Comparison of ENCODE assay signal across 8 cellular contexts in genomic region chr20:51800769-51801219, GRCh38. TPM values are rescaled to one million over a fixed set of nuclear protein-coding genes. Genes with fewer than 3 reads are reported as not detected.
DNase-seq lines count a peak whose midpoint lies in the region; ATAC-seq, FAIRE-seq and TF ChIP-seq lines count a peak whose summit lies in the region.

No MANE protein-coding gene starts in this region.

- H3K4me1 ChIP-seq in NT2/D1 (ENCODE audit: insufficient read depth, insufficient read length) = peaks cover 4% of the 10 kb centered on the region

- H3K27ac Mint-ChIP-seq in osteocyte (ENCODE audit: unreplicated experiment) = peak overlapping the region; percentile 47

- H3K9me3 ChIP-seq in NT2/D1 (ENCODE audit: insufficient read depth, low read length) = no peaks in the 10 kb centered on the region

- peak overlapping the region; percentile 81 for H3K4me3 Mint-ChIP-seq in osteocyte (ENCODE audit: unreplicated experiment)

- peaks cover 7% of the 10 kb centered on the region for H3K36me3 ChIP-seq in NT2/D1 (ENCODE audit: insufficient read depth, insufficient read length, low read length)

- H3K27me3 Mint-ChIP-seq in osteocyte (ENCODE audit: unreplicated experiment) = peaks cover 18% of the 10 kb centered on the region

- H3K4me1 Mint-ChIP-seq in osteocyte (ENCODE audit: unreplicated experiment) = peaks cover 32% of the 10 kb centered on the region

- ATAC-seq in GM21423 (IDR thresholded peaks at IDR 0.05; ENCODE audit: unreplicated experiment) (no peak), HG03025 (IDR thresholded peaks at IDR 0.05; ENCODE audit: low FRiP score, unreplicated experiment) (no peak)

- DNase-seq in EH (ENCODE audit: low read depth) (peak; percentile 17), NT2/D1 (ENCODE audit: low read depth, low spot score) (no peak), erythroblast (lab: John Stamatoyannopoulos, UW) (peak; percentile 56 to 69), osteocyte (ENCODE audit: extremely low spot score, unreplicated experiment) (no peak), NCI-H2227 treated with DMSO at 0.1 percent for 48 hours (lab: John Stamatoyannopoulos, UW) (no peak), D721Med (ENCODE audit: insufficient read length, low spot score) (no peak)

- H3K9ac ChIP-seq in NT2/D1 (ENCODE audit: insufficient read length, low read depth) = peak overlapping the region; percentile 99

- TF ChIP-seq CTCF in osteocyte (IDR thresholded peaks at IDR 0.05) (no peak), D721Med (IDR thresholded peaks at IDR 0.05; ENCODE audit: insufficient read depth, missing control alignments) (no peak)

- H3K9me3 Mint-ChIP-seq in osteocyte (ENCODE audit: unreplicated experiment) = no peaks in the 10 kb centered on the region

- H3K27me3 ChIP-seq in NT2/D1 (ENCODE audit: insufficient read depth, insufficient read length) = no peaks in the 10 kb centered on the region

- FAIRE-seq in D721Med (lab: Jason Lieb, UNC) = no peak

- no peaks in the 10 kb centered on the region for H3K36me3 Mint-ChIP-seq in osteocyte (ENCODE audit: unreplicated experiment)

- TF ChIP-seq POLR2A in erythroblast (IDR thresholded peaks at IDR 0.05; ENCODE audit: low read length) = no peak

- peak overlapping the region; percentile 91 for H3K4me3 ChIP-seq in NT2/D1 (ENCODE audit: insufficient read length, low read depth)

RNA-seq across cellular contexts. Expression of gene SALL4, which starts 1.5 kb away (rescaled TPM):
- total RNA-seq in osteocyte = 1.8 and 2.6 TPM in 2 replicates

RNA-seq across cellular contexts. Expression of gene ATP9A, which starts 32.6 kb away (rescaled TPM):
- total RNA-seq in osteocyte = 58.4 and 65.3 TPM in 2 replicates

Comparison
In these comparisons a context has a peak if more than half of its experiments do, and no peak if none do; other contexts are left out.
1. DNase-seq: peak in EH (single experiment) and erythroblast (2 of 2); none in NT2/D1 (single experiment), osteocyte (single experiment), NCI-H2227 treated with DMSO at 0.1 percent for 48 hours (single experiment) and D721Med (single experiment).